In genomic region chr20:47258745-47259695, GRCh38 we compare ENCODE assay signal across 1 cellular context.
TF ChIP-seq lines count a peak whose summit lies in the region.

No MANE protein-coding gene starts in this region.

TF ChIP-seq in H1, 55 proteins besides CTCF, POLR2A, EP300 and RAD21 (continued from another document):
- TF ChIP-seq CTBP2 (IDR thresholded peaks at IDR 0.05; ENCODE audit: borderline replicate concordance, insufficient read depth, insufficient read length, low read length) = no peak
